ENCODE assay signal across 1 cellular context in the genomic region with DNA sequence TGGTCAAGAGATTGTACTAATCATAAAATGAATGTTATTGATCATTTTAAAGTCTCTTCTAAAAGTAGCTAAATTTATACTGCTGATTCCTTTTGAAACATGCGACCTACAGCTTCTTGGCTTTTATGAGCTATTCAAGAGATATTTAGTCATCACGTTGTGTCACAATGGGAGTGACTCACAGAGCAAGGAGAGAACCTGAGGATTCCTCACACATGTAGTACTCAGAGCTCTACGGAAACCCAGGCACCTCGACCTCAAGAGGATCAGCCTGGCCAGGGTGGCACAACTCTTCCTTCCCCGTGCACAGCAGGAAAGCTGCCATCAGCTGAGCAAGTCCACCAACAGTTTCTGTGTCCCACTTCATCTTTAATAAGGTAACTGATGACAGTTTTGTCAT.
TF ChIP-seq lines count a peak whose summit lies in the region.

TSS of gene DHRS9 (plus strand) at position 223 of the 400 bp plus-strand sequence. CDS start 12,019 bp downstream, outside the sequence.

TF ChIP-seq in SK-N-SH treated with all-trans-retinoic acid at 6 μM for 48 hours, 23 proteins besides CTCF, POLR2A, EP300 and RAD21 (continued from another document):
- TF ChIP-seq ZNF8 (CRISPR knock-in tag; IDR thresholded peaks at IDR 0.05) (no peak), ISL1 (CRISPR knock-in tag; IDR thresholded peaks at IDR 0.05) (no peak), ZFP30 (CRISPR knock-in tag; IDR thresholded peaks at IDR 0.05) (no peak), PPARA (CRISPR knock-in tag; IDR thresholded peaks at IDR 0.05; ENCODE audit: borderline replicate concordance) (no peak), ZNF70 (CRISPR knock-in tag; IDR thresholded peaks at IDR 0.05) (no peak), CSDC2 (CRISPR knock-in tag; IDR thresholded peaks at IDR 0.05) (no peak), ESRRG (CRISPR knock-in tag; IDR thresholded peaks at IDR 0.05) (no peak), ZFP3 (CRISPR knock-in tag; IDR thresholded peaks at IDR 0.05) (no peak), TCF4 (CRISPR knock-in tag; IDR thresholded peaks at IDR 0.05; ENCODE audit: borderline replicate concordance) (no peak), ARNTL (CRISPR knock-in tag; IDR thresholded peaks at IDR 0.05; ENCODE audit: borderline replicate concordance, low read depth) (no peak)
